Comparison of ENCODE assay signal across 19 cellular contexts in genomic region chr4:20764353-20764752, GRCh38.
DNase-seq lines count a peak whose midpoint lies in the region; ATAC-seq and TF ChIP-seq lines count a peak whose summit lies in the region.
"Had no signal": no experiment of that assay in that cellular context is flagged by ENCODE, and none has a peak within 500 bp of the region (broad histone marks: within the 10 kb centered on the region; RNA-seq: fewer than 3 reads in every experiment).

No MANE protein-coding gene starts in this region.

- no peaks in the 10 kb centered on the region for H3F3A ChIP-seq in neural cell (ENCODE audit: insufficient read depth, low read length, poor library complexity, severe bottlenecking)

- TF ChIP-seq EP300 in neural cell (conservative IDR thresholded peaks at IDR 0.05; ENCODE audit: poor library complexity, severe bottlenecking), result no peak
- TF ChIP-seq EP300 in ovary (IDR thresholded peaks at IDR 0.05), result no peak

- H3K27ac ChIP-seq in neural cell (ENCODE audit: low read length) (no peak overlapping the region), ovary (no peak overlapping the region)

- no peak overlapping the region for H3K4me2 ChIP-seq in neural cell (ENCODE audit: low read length)

- POLR2A ChIA-PET in activated CD4-positive, alpha-beta T cell treated with anti-CD3 and anti-CD28 coated beads for 36 hours (lab: Charles Lee), result no interaction called here

- H3K9me3 Mint-ChIP-seq in activated CD4-positive, alpha-beta T cell treated with anti-CD3 and anti-CD28 coated beads for 36 hours (ENCODE audit: low read depth), result no peaks in the 10 kb centered on the region
- H3K9me3 Mint-ChIP-seq: IgD-negative memory B cell had no signal

- H2AFZ ChIP-seq in neural cell (ENCODE audit: low read depth, low read length), result no peak overlapping the region

- H3K9me3 ChIP-seq in neural cell (ENCODE audit: low read length) (no peaks in the 10 kb centered on the region), ovary (no peaks in the 10 kb centered on the region)

- H3K79me2 ChIP-seq in neural cell (replicated peaks; ENCODE audit: insufficient read depth, low read length), result no peaks in the 10 kb centered on the region

- DNase-seq in EH (ENCODE audit: low read depth) (peak; percentile 3), NCI-H2227 treated with DMSO at 0.1 percent for 48 hours (lab: John Stamatoyannopoulos, UW) (peak; percentile 43), epithelial cell of esophagus (ENCODE audit: low read depth) (peak; percentile 2), ovary (no peak), NCI-H2029 treated with DMSO at 0.1 percent for 48 hours (lab: John Stamatoyannopoulos, UW) (no peak)
- no peak for DNase-seq in activated CD4-positive, alpha-beta T cell treated with anti-CD3 and anti-CD28 coated beads for 36 hours
- DNase-seq: ACHN; CD4-positive, alpha-beta memory T cell; DMS79 treated with DMSO at 0.1 percent for 48 hours; HCEC 1CT; MV-4-11; NCI-H1436; NCI-H345; NCI-H69; NK-92 treated with Interleukin-12 subunit alpha and Interleukin-12 subunit beta, amount 100 ng/mL, for 24 hours had no signal

- H3K9ac ChIP-seq in neural cell (ENCODE audit: low read length), result no peak overlapping the region

- no peak for TF ChIP-seq RAD21 in neural cell (conservative IDR thresholded peaks at IDR 0.05)

- H3K4me3 ChIP-seq in epithelial cell of esophagus (ENCODE audit: low read length) (no peak overlapping the region), neural cell (ENCODE audit: low read length) (peak overlapping the region; percentile 5), ovary (no peak overlapping the region)

- H3K36me3 ChIP-seq in neural cell (ENCODE audit: insufficient read depth, low read length) (no peaks in the 10 kb centered on the region), ovary (no peaks in the 10 kb centered on the region)

- CTCF ChIA-PET in activated CD4-positive, alpha-beta T cell treated with anti-CD3 and anti-CD28 coated beads for 36 hours (lab: Charles Lee), result interaction anchor here (2.2 kb wide), 1 partner anchor 9 kb away, joined by 8 read pairs; no protein-coding TSS in a partner anchor

- intact Hi-C loops in activated CD4-positive, alpha-beta T cell treated with anti-CD3 and anti-CD28 coated beads for 36 hours (cut with DNase I, micrococcal nuclease), result no loop called here
- intact Hi-C loops in ovary (cut with DNase I), result no loop called here

- TF ChIP-seq POLR2A in ovary (IDR thresholded peaks at IDR 0.05), result no peak

- H3K27me3 ChIP-seq in neural cell (ENCODE audit: insufficient read depth, low read depth, low read length) (no peaks in the 10 kb centered on the region), ovary (no peaks in the 10 kb centered on the region)

- TF ChIP-seq CTCF in epithelial cell of esophagus (IDR thresholded peaks at IDR 0.05; ENCODE audit: insufficient read depth, low read depth, low read length, missing control alignments) (no peak), neural cell (IDR thresholded peaks at IDR 0.05; ENCODE audit: poor library complexity, severe bottlenecking) (no peak), ovary (IDR thresholded peaks at IDR 0.05) (no peak)

- H3K4me1 Mint-ChIP-seq in activated CD4-positive, alpha-beta T cell treated with anti-CD3 and anti-CD28 coated beads for 36 hours, result no peaks in the 10 kb centered on the region
- H3K4me1 Mint-ChIP-seq: B cell; CD4-positive, alpha-beta memory T cell; IgD-negative memory B cell had no signal

- 84 to 92% (median 88%) methylated on average over 7 of the region's 7 CpGs for WGBS in ovary, 3 donors

- no peaks in the 10 kb centered on the region for H3K27me3 Mint-ChIP-seq in activated CD4-positive, alpha-beta T cell treated with anti-CD3 and anti-CD28 coated beads for 36 hours
- H3K27me3 Mint-ChIP-seq: B cell; CD4-positive, alpha-beta memory T cell; IgD-negative memory B cell had no signal

- H3K9me2 ChIP-seq in neural cell (ENCODE audit: insufficient read depth, low read length), result no peaks in the 10 kb centered on the region

- H3K36me3 Mint-ChIP-seq in activated CD4-positive, alpha-beta T cell treated with anti-CD3 and anti-CD28 coated beads for 36 hours (ENCODE audit: low read depth), result no peaks in the 10 kb centered on the region
- H3K36me3 Mint-ChIP-seq: CD4-positive, alpha-beta memory T cell; IgD-negative memory B cell had no signal

- H4K20me1 ChIP-seq in neural cell (ENCODE audit: insufficient read depth), result no peaks in the 10 kb centered on the region

- no peak overlapping the region for H3K27ac Mint-ChIP-seq in activated CD4-positive, alpha-beta T cell treated with anti-CD3 and anti-CD28 coated beads for 36 hours
- H3K27ac Mint-ChIP-seq: B cell; CD4-positive, alpha-beta memory T cell had no signal

- H3K4me1 ChIP-seq in ovary (ENCODE audit: insufficient read depth), result no peaks in the 10 kb centered on the region

- H3K4me3 Mint-ChIP-seq in activated CD4-positive, alpha-beta T cell treated with anti-CD3 and anti-CD28 coated beads for 36 hours, result no peak overlapping the region
- H3K4me3 Mint-ChIP-seq: B cell; CD4-positive, alpha-beta memory T cell; IgD-negative memory B cell had no signal

- ATAC-seq in GM19397 (IDR thresholded peaks at IDR 0.05; ENCODE audit: unreplicated experiment), result no peak
- no peak for ATAC-seq in activated CD4-positive, alpha-beta T cell treated with anti-CD3 and anti-CD28 coated beads for 36 hours

TF ChIP-seq in neural cell, 6 proteins besides CTCF, POLR2A, EP300 and RAD21:
- TF ChIP-seq TAF1 (IDR thresholded peaks at IDR 0.05; ENCODE audit: low read depth) (no peak), POLR2AphosphoS5 (IDR thresholded peaks at IDR 0.05) (no peak), MXI1 (conservative IDR thresholded peaks at IDR 0.05; ENCODE audit: poor library complexity, severe bottlenecking) (no peak)
TF ChIP-seq in neural cell: peak in this region for 0.

Comparison
In these comparisons a context has a peak if more than half of its experiments do, and no peak if none do; other contexts are left out.
1. DNase-seq: peak in EH (single experiment), NCI-H2227 treated with DMSO at 0.1 percent for 48 hours (single experiment) and epithelial cell of esophagus (single experiment); none in activated CD4-positive, alpha-beta T cell treated with anti-CD3 and anti-CD28 coated beads for 36 hours (single experiment), ovary (0 of 5) and NCI-H2029 treated with DMSO at 0.1 percent for 48 hours (single experiment).